22 cellular contexts compared by ENCODE assay signal in the genomic region with DNA sequence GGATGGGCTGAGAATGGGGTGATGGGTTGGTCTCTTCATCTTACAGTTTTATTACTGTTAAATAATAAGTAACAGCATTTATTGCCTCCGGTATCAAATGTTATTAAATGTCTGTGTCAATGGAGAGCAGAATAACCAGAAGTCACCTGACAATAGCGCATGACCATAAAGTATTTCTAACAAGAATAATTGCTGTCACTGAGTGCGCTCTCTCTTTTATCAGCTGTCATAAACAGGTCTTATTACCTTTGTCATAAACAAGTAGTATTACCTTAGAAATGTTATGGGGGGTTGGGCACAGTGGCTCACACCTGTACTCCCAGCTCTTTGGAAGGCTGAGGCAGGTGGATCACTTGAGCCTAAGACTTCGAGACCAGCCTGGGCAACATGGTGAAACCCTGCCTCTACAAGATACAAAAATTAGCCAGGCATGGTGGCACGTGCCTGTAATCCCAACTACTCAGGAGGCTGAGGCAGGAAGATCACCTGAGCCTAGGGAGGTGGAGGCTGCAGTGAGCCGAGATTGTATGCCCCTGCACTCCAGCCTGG.
"Had no signal": no experiment of that assay in that cellular context is flagged by ENCODE, and none has a peak within 500 bp of the region (broad histone marks: within the 10 kb centered on the region; RNA-seq: fewer than 3 reads in every experiment).

No MANE protein-coding gene starts in this region.

- H3K4me1 ChIP-seq: heart left ventricle, lower lobe of right lung, parathyroid adenoma, right lobe of liver, upper lobe of right lung had no signal

- H3K4me3 ChIP-seq: heart left ventricle, lower lobe of right lung, right lobe of liver, skin epidermis, upper lobe of right lung had no signal

- ATAC-seq: activated T-cell treated with anti-CD3 and anti-CD28 coated beads, Interleukin-2, amount 50 U/mL, for 4 hours; heart left ventricle; lower lobe of right lung; right lobe of liver; upper lobe of right lung had no signal

- H3K9me3 ChIP-seq: heart left ventricle, lower lobe of right lung, right lobe of liver, upper lobe of right lung had no signal

- H3K36me3 ChIP-seq: right lobe of liver, upper lobe of right lung had no signal

- DNase-seq: activated B cell treated with CpG ODN at 0.5 μM for 24 hours; activated CD4-positive, alpha-beta T cell treated with anti-CD3 and anti-CD28 coated beads for 4 hours; activated CD4-positive, alpha-beta T cell treated with anti-CD3 and anti-CD28 coated beads, Interleukin-2, amount 50 U/mL, for 48 hours; activated CD8-positive, alpha-beta memory T cell treated with anti-CD3 and anti-CD28 coated beads, Interleukin-2, amount 50 U/mL, for 48 hours; activated naive CD4-positive, alpha-beta T cell treated with Interleukin-2 at 50 U/mL for 16 hours; activated T-cell treated with anti-CD3 and anti-CD28 coated beads, Interleukin-2, amount 50 U/mL, for 4 hours; amygdala; cortex of kidney; heart left ventricle; lower lobe of right lung; mesendoderm; naive B cell; nucleus accumbens; right lobe of liver; stimulated activated CD4-positive, alpha-beta T cell treated with anti-CD3 and anti-CD28 coated beads, Interleukin-2, amount 100 ng/mL, for 24 hours; stimulated activated CD8-positive, alpha-beta memory T cell treated with anti-CD3 and anti-CD28 coated beads, Interleukin-4, amount 100 ng/mL, for 48 hours; stimulated activated naive CD4-positive, alpha-beta T cell; T1000; upper lobe of right lung had no signal

- FAIRE-seq: keratinocyte had no signal

- H3K27me3 ChIP-seq: heart left ventricle, right lobe of liver, upper lobe of right lung had no signal

- H3K27ac ChIP-seq: heart left ventricle, lower lobe of right lung, parathyroid adenoma, right lobe of liver, skin epidermis, upper lobe of right lung had no signal
